8 cellular contexts compared by ENCODE assay signal in genomic region chr4:139453371-139454110, GRCh38. TPM values are rescaled to one million over a fixed set of nuclear protein-coding genes. Genes with fewer than 3 reads are reported as not detected.
DNase-seq lines count a peak whose midpoint lies in the region; ATAC-seq and TF ChIP-seq lines count a peak whose summit lies in the region.

No MANE protein-coding gene starts in this region.

- CTCF ChIA-PET in Caco-2 (lab: Charles Lee): interaction anchor here (0.8 to 1.5 kb wide), 2 partner anchors 44 to 56 kb away, joined by 3 to 4 read pairs; no protein-coding TSS in a partner anchor

- TF ChIP-seq CTCF in Caco-2 (IDR thresholded peaks at IDR 0.05; ENCODE audit: insufficient read depth in 1 of 2, low read depth in 1 of 2, low read length in 1 of 2, severe bottlenecking in 1 of 2, unreplicated experiment in 1 of 2): no peak

- peak; percentile 86 for ATAC-seq in GM21360 (IDR thresholded peaks at IDR 0.05; ENCODE audit: unreplicated experiment)

- peak overlapping the region; percentile 98 for H3K27ac Mint-ChIP-seq in Caco-2 (ENCODE audit: unreplicated experiment)

- DNase-seq in Caco-2: peak; percentile 97 to 98
- DNase-seq in HT-29 (ENCODE audit: low spot score): peak; percentile 96
- peak; percentile 78 for DNase-seq in NK-92 (lab: John Stamatoyannopoulos, UW; ENCODE audit: unreplicated experiment)
- peak; percentile 92 to 96 for DNase-seq in activated CD8-positive, alpha-beta memory T cell treated with anti-CD3 and anti-CD28 coated beads for 4 hours (ENCODE audit: low read depth in 2 of 2)
- peak; percentile 90 to 96 (median 95) for DNase-seq in effector memory CD4-positive, alpha-beta T cell
- DNase-seq in medulla oblongata (ENCODE audit: extremely low spot score): peak; percentile 96
- DNase-seq in stimulated activated CD4-positive, alpha-beta T cell treated with anti-CD3 and anti-CD28 coated beads, TNF-alpha, amount 100 ng/mL, for 48 hours (ENCODE audit: low read depth in 3 of 3): peak; percentile 94 to 95 (median 95)

- no TSS peak for BruUV-seq in Caco-2 (replicated peaks; lab: Mats Ljungman, UMichigan)

- no peaks in the 10 kb centered on the region for H3K36me3 ChIP-seq in Caco-2 (ENCODE audit: control insufficient read depth, insufficient read depth, low read length)
- no peaks in the 10 kb centered on the region for H3K36me3 ChIP-seq in effector memory CD4-positive, alpha-beta T cell (ENCODE audit: control insufficient read depth, insufficient read depth, low read length)

- H3K4me3 Mint-ChIP-seq in Caco-2 (ENCODE audit: unreplicated experiment): peak overlapping the region; percentile 93

- peaks cover 40% of the 10 kb centered on the region for H3K4me1 Mint-ChIP-seq in Caco-2 (ENCODE audit: low read depth, unreplicated experiment)

- POLR2A ChIA-PET in Caco-2 (lab: Charles Lee): interaction anchor here (0.5 to 1.3 kb wide), 2 partner anchors 29 to 275 kb away, joined by 3 read pairs; no protein-coding TSS in a partner anchor

- H3K9me3 ChIP-seq in Caco-2: 0 out of 2 replicates have a peak, but pooled peaks cover 3% of the 10 kb centered on the region
- H3K9me3 ChIP-seq in effector memory CD4-positive, alpha-beta T cell (ENCODE audit: control insufficient read depth, low read length): no peaks in the 10 kb centered on the region

- H3K4me1 ChIP-seq in Caco-2: peaks cover 37% of the 10 kb centered on the region
- H3K4me1 ChIP-seq in effector memory CD4-positive, alpha-beta T cell (ENCODE audit: control insufficient read depth, insufficient read depth, low read length, poor library complexity, severe bottlenecking): peaks cover 13% of the 10 kb centered on the region

- intact Hi-C loops in Caco-2 (cut with micrococcal nuclease; ENCODE audit: unreplicated experiment): loop anchor here (1.0 to 5.0 kb wide), 7 partner anchors 44 to 436 kb away; partner anchors contain the start of genes NAA15, NDUFC1 and NOCT

- H3K27me3 Mint-ChIP-seq in Caco-2 (ENCODE audit: insufficient read depth, unreplicated experiment): no peaks in the 10 kb centered on the region

- H3K9me3 Mint-ChIP-seq in Caco-2 (ENCODE audit: unreplicated experiment): peaks cover 9% of the 10 kb centered on the region

- peaks cover 25% of the 10 kb centered on the region for H3K36me3 Mint-ChIP-seq in Caco-2 (ENCODE audit: insufficient read depth, unreplicated experiment)

- no peaks in the 10 kb centered on the region for H3K27me3 ChIP-seq in Caco-2 (replicated peaks; ENCODE audit: control insufficient read depth, insufficient read depth, low read length)
- no peaks in the 10 kb centered on the region for H3K27me3 ChIP-seq in effector memory CD4-positive, alpha-beta T cell (replicated peaks; ENCODE audit: control insufficient read depth, insufficient read depth, low read length, poor library complexity, severe bottlenecking)

- H3K4me3 ChIP-seq in Caco-2 (ENCODE audit: low read depth, low read length): peak overlapping the region; percentile 92
- H3K4me3 ChIP-seq in effector memory CD4-positive, alpha-beta T cell (ENCODE audit: insufficient read depth, low read depth, low read length, poor library complexity, severe bottlenecking): peak overlapping the region; percentile 71

- peak overlapping the region; percentile 95 for H3K27ac ChIP-seq in effector memory CD4-positive, alpha-beta T cell (ENCODE audit: insufficient read depth, low read length, poor library complexity, severe bottlenecking)

RNA-seq across cellular contexts. Expression of gene RAB33B, which starts 0.4 kb away (rescaled TPM):
- total RNA-seq in Caco-2 (2022): 8.8 and 10.1 TPM in 2 replicates
- total RNA-seq in HT-29 (2014; rRNA removed; shearing (Covaris generic)): 4.6 and 6.1 TPM in 2 replicates

Comparison
In these comparisons a context has a peak if more than half of its experiments do, and no peak if none do; other contexts are left out.
1. Peak in every context shown above with its lines: DNase-seq, ATAC-seq, H3K4me3 ChIP-seq and H3K27ac ChIP-seq.